Comparison of ENCODE assay signal across 1 cellular context in genomic region chr10:86259901-86260562, GRCh38.
TF ChIP-seq lines count a peak whose summit lies in the region.

No MANE protein-coding gene starts in this region.

TF ChIP-seq in SK-N-SH, 30 proteins besides CTCF, POLR2A, EP300 and RAD21 (continued from another document):
- no peak for TF ChIP-seq USF2 (IDR thresholded peaks at IDR 0.05; ENCODE audit: borderline replicate concordance, low read depth, low read length)
TF ChIP-seq in SK-N-SH: peak in this region for 0.
